8 cellular contexts compared by ENCODE assay signal in genomic region chr1:26306290-26307221, GRCh38. TPM values are rescaled to one million over a fixed set of nuclear protein-coding genes. Genes with fewer than 3 reads are reported as not detected.
DNase-seq lines count a peak whose midpoint lies in the region; ATAC-seq lines count a peak whose summit lies in the region.

TSS of gene UBXN11 (minus strand) at chr1:26306636. CDS start at chr1:26302883, 3,753 bp downstream.

- no peaks in the 10 kb centered on the region for H3K27me3 ChIP-seq in endocrine pancreas (ENCODE audit: control insufficient read depth, insufficient read depth, low read length)

- no peaks in the 10 kb centered on the region for H3K9me3 ChIP-seq in endocrine pancreas (ENCODE audit: control insufficient read depth, low read length)

- no peaks in the 10 kb centered on the region for H3K36me3 ChIP-seq in endocrine pancreas (ENCODE audit: control insufficient read depth, insufficient read depth, low read length)

- peak within 1 kb of the TSS; percentile 73 for H3K4me3 ChIP-seq in endocrine pancreas (ENCODE audit: control insufficient read depth, insufficient read depth, low read length)

- ATAC-seq in GM21390 (IDR thresholded peaks at IDR 0.05; ENCODE audit: unreplicated experiment): peak; percentile 98

- H3K4me1 ChIP-seq in endocrine pancreas (ENCODE audit: control insufficient read depth, insufficient read depth, low read length): no peaks in the 10 kb centered on the region

- H3K9ac ChIP-seq in endocrine pancreas (ENCODE audit: control insufficient read depth, insufficient read depth, low read length): peak within 1 kb of the TSS; percentile 76

- DNase-seq in Caki2 (ENCODE audit: low read depth): peak; percentile 89
- DNase-seq in HUDEP-2 (lab: John Stamatoyannopoulos, UW; ENCODE audit: unreplicated experiment in 76 of 76): peak in 75 of 76 experiments; percentile 43 to 96 (median 91)
- peak; percentile 91 for DNase-seq in NOMO-1 treated with dmso at 0.1 percent for 144 hours (lab: John Stamatoyannopoulos, UW; ENCODE audit: unreplicated experiment)
- DNase-seq in activated CD8-positive, alpha-beta memory T cell treated with anti-CD3 and anti-CD28 coated beads for 4 hours (ENCODE audit: low read depth in 2 of 2): peak; percentile 80 to 88
- DNase-seq in mesenteric fat pad (ENCODE audit: low spot score): peak; percentile 94
- peak; percentile 81 for DNase-seq in stimulated activated CD8-positive, alpha-beta memory T cell treated with anti-CD3 and anti-CD28 coated beads, Interleukin-15, amount 100 ng/mL, for 1 hour (ENCODE audit: low read depth)

- in situ Hi-C loops in Caki2 (cut with HindIII; ENCODE audit: low pct_unique_long_range_greater_than_20kb, low sequenced_read_pairs): no loop called here

RNA-seq across cellular contexts. Expression of gene UBXN11, which starts in this region (rescaled TPM):
- 4.2 and 12.1 TPM in 2 replicates for total RNA-seq in Caki2 (2014; rRNA removed; shearing (Covaris generic); ENCODE audit: low replicate concordance)
- 22.2 TPM for total RNA-seq in mesenteric fat pad

Comparison
In these comparisons a context has a peak if more than half of its experiments do, and no peak if none do; other contexts are left out.
1. Peak in every context shown above with its lines: DNase-seq, ATAC-seq and H3K4me3 ChIP-seq.